In the genomic region with DNA sequence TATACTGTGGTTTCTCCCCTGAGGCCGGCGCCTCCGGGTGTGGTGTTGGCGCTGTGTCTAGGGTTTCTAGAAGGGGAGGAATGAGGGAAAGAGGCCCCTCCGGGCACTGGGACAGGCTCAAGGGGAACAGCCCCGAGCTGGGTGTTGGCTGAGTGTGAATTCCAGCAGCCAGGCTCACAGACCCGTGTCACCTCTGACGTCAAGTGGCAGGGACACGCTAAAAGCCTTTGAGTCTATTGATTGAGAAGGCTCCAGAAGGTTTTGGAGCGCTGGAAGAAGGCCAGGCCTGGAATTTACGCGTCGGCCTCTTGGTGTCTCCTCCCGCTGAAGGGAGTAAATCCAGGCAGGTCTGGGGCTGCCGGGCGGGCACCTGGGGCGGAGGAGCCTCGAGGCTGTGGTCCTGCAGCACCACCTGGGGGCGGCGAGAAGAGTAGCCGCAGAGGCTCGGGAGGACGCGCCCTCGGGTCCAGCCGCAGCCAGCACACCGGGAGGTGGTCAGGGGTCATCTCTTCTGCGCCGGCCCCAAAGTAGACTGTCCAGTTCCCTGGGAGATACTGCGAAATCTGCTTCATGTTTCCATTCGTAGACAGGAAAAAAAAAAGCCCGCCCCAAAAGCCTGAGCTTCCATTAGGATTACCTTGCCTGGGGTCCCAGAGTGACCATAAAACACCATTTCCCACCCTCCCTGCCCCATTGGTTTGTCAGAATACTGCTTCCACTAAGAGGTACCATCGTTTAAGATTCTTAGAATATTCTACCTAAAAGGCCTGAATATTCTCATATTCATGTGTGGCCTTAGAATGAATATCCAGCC, we compare ENCODE assay signal across 1 cellular context.
TF ChIP-seq lines count a peak whose summit lies in the region.

No MANE protein-coding gene starts in this region.

TF ChIP-seq in GM12878, 131 proteins besides CTCF, POLR2A, EP300 and RAD21 (continued from another document):
- TF ChIP-seq, protein P1, sequence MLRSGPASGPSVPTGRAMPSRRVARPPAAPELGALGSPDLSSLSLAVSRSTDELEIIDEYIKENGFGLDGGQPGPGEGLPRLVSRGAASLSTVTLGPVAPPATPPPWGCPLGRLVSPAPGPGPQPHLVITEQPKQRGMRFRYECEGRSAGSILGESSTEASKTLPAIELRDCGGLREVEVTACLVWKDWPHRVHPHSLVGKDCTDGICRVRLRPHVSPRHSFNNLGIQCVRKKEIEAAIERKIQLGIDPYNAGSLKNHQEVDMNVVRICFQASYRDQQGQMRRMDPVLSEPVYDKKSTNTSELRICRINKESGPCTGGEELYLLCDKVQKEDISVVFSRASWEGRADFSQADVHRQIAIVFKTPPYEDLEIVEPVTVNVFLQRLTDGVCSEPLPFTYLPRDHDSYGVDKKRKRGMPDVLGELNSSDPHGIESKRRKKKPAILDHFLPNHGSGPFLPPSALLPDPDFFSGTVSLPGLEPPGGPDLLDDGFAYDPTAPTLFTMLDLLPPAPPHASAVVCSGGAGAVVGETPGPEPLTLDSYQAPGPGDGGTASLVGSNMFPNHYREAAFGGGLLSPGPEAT (IDR thresholded peaks at IDR 0.05; ENCODE audit: low read depth), result peak; percentile 28; the same call in 1 of the 2 replicates
- TF ChIP-seq GABPA (IDR thresholded peaks at IDR 0.05; ENCODE audit: low read depth) (no peak), ZZZ3 (IDR thresholded peaks at IDR 0.05; ENCODE audit: control insufficient read depth, insufficient read length, low read depth) (no peak), SMARCA5 (IDR thresholded peaks at IDR 0.05) (peak; percentile 79), CREM (IDR thresholded peaks at IDR 0.05; ENCODE audit: low read depth) (0 out of 2 replicates have a peak, but pooled peaks have one; percentile 13), IKZF2 (IDR thresholded peaks at IDR 0.05) (peak; percentile 69 to 73; a peak in 3 of 4 replicates), RB1 (IDR thresholded peaks at IDR 0.05; ENCODE audit: borderline replicate concordance) (peak; percentile 79; the same call in 1 of the 2 replicates), TCF7 (IDR thresholded peaks at IDR 0.05; ENCODE audit: borderline replicate concordance) (no peak), SMC3 (IDR thresholded peaks at IDR 0.05; ENCODE audit: borderline replicate concordance, low read length) (peak; percentile 86), CBX5 (IDR thresholded peaks at IDR 0.05; ENCODE audit: low read depth) (no peak), ETV6 (conservative IDR thresholded peaks at IDR 0.05 in 1 of 2, IDR thresholded peaks at IDR 0.05 in 1 of 2; ENCODE audit: borderline replicate concordance in 1 of 2, low read depth in 1 of 2) (no peak), GATAD2B (conservative IDR thresholded peaks at IDR 0.05; ENCODE audit: low read depth) (0 out of 2 replicates have a peak, but pooled peaks have one; percentile 33), TARDBP (IDR thresholded peaks at IDR 0.05; ENCODE audit: borderline replicate concordance) (0 out of 2 replicates have a peak, but pooled peaks have one; percentile 33), ZNF217 (IDR thresholded peaks at IDR 0.05) (0 out of 2 replicates have a peak, but pooled peaks have one; percentile 25), NBN (IDR thresholded peaks at IDR 0.05) (0 out of 2 replicates have a peak, but pooled peaks have one; percentile 23), IKZF1 (conservative IDR thresholded peaks at IDR 0.05) (peak; percentile 83), STAT1 (conservative IDR thresholded peaks at IDR 0.05) (0 out of 2 replicates have a peak, but pooled peaks have one; percentile 33), FOXM1 (IDR thresholded peaks at IDR 0.05; ENCODE audit: low read depth, low read length) (0 out of 2 replicates have a peak, but pooled peaks have one; percentile 23), ZNF207 (IDR thresholded peaks at IDR 0.05; ENCODE audit: borderline replicate concordance) (0 out of 2 replicates have a peak, but pooled peaks have one; percentile 37), DPF2 (IDR thresholded peaks at IDR 0.05) (0 out of 2 replicates have a peak, but pooled peaks have one; percentile 28), YY1 (IDR thresholded peaks at IDR 0.05; ENCODE audit: low read depth, low read length) (peak; percentile 55; the same call in 1 of the 2 replicates), CREB1 (IDR thresholded peaks at IDR 0.05; ENCODE audit: low read depth) (peak; percentile 23; the same call in 1 of the 2 replicates), NR2F1 (conservative IDR thresholded peaks at IDR 0.05) (peak; percentile 35; the same call in 1 of the 2 replicates)
